In the genomic region with DNA sequence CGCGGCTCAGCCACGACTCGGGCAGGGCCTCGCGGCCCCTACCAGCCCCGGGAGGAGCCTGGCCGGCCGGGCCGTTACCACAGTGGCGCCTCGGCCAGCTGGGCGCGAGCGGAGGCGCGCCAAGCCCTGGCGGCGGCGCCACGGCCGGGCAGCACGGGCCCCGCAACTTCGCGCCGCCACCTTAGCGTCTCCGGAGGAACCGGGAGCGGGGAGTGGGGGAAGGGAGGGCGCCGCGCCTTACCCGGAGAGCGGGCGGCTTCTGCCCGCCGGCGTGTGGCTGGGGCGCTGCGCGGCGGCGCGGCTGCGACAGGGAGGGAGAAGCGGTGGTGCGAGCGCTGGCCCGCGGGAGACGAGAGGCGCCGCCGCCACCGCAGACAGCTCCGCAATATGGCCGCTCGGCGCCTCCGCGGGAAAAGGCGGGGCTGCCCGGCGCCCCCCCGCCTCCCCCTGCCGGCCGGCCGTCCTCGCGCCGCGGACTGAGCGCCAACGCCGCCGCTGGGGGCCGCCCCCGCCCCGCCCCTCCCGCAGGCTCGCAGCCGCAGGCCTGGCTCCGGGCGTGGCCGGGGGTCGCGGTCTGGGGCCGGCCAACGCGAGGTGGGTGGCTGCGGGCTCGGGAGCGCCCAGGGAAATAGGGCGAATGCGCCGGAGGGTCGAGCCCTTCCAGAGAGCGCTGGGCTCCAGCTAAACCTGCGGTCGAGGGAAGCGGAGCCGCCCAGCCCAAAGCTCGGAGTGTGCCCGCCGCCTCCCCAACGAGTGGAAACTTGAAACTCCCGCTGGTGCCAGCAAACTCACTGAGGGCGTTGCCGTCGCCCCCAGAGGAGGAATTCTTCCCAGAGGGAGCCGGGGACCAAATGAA, we compare ENCODE assay signal across 8 cellular contexts. TPM values are rescaled to one million over a fixed set of nuclear protein-coding genes. Genes with fewer than 3 reads are reported as not detected.
DNase-seq lines count a peak whose midpoint lies in the region; ATAC-seq and TF ChIP-seq lines count a peak whose summit lies in the region.

A gene (minus strand): TSS at position 389 of the 856 bp plus-strand sequence. CDS start 16,922 bp downstream, outside the sequence.

- no peaks in the 10 kb centered on the region for H3K36me3 ChIP-seq in spleen

- peak within 1 kb of the TSS; percentile 80 for H3K27ac ChIP-seq in 22Rv1
- peak within 1 kb of the TSS; percentile 83 to 97 (median 95) for H3K27ac ChIP-seq in spleen

- no peaks in the 10 kb centered on the region for H3K27me3 ChIP-seq in spleen (replicated peaks in 1 of 7)

- WGBS in spleen, 5 donors, result 0 to 1% (median 0%) methylated on average over 54 to 113 of the region's 113 CpGs

- H3K4me3 ChIP-seq in WI38 (ENCODE audit: low read depth, low read length) (peak within 1 kb of the TSS; percentile 89), spleen (peak within 1 kb of the TSS; percentile 66 to 97 (median 80))

- intact Hi-C loops in spleen (cut with DNase I; ENCODE audit: low total_unique reads), result no loop called here

- DNase-seq in NCI-H2107 (lab: John Stamatoyannopoulos, UW) (peak; percentile 78), inferior parietal cortex (ENCODE audit: extremely low spot score) (peak; percentile 56), spleen (peak; percentile 93)
- peak; percentile 46 for DNase-seq in central memory CD4-positive, alpha-beta T cell

- H3K4me1 ChIP-seq in spleen, result peaks cover 25 to 61% (median 43%) of the 10 kb centered on the region in 6 donors

- TF ChIP-seq CTCF in 22Rv1 (IDR thresholded peaks at IDR 0.05) (peak; percentile 37), WI38 (IDR thresholded peaks at IDR 0.05; ENCODE audit: low read depth, low read length) (no peak), spleen (IDR thresholded peaks at IDR 0.05 in 8 of 11, conservative IDR thresholded peaks at IDR 0.05 in 3 of 11) (peak in 2 of 11 experiments; percentile 15 to 22)

- H3K9me3 ChIP-seq in spleen, result no peaks in the 10 kb centered on the region

- peak; percentile 77 for ATAC-seq in GM18502 (IDR thresholded peaks at IDR 0.05; ENCODE audit: poor library complexity, unreplicated experiment)
- ATAC-seq in HG02885 (IDR thresholded peaks at IDR 0.05; ENCODE audit: poor library complexity, unreplicated experiment), result peak; percentile 80

- TF ChIP-seq POLR2A in spleen (IDR thresholded peaks at IDR 0.05), result no peak

RNA-seq across cellular contexts. Expression of the gene that starts here (rescaled TPM):
- total RNA-seq in spleen, result 100 to 1,000 TPM in 3 of 7 donors, 10 to 100 TPM in 4; 70.2 to 138 (median 97.6) TPM
- 10 to 100 TPM; 11.7 to 36.6 (median 15.8) TPM for polyA plus RNA-seq in spleen

Comparison
In these comparisons a context has a peak if more than half of its experiments do, and no peak if none do; other contexts are left out.
1. Peak in every context shown above with its lines: DNase-seq, ATAC-seq, H3K4me3 ChIP-seq and H3K27ac ChIP-seq.